8 cellular contexts compared by ENCODE assay signal in genomic region chr19:36915992-36916830, GRCh38. TPM values are rescaled to one million over a fixed set of nuclear protein-coding genes. Genes with fewer than 3 reads are reported as not detected.
DNase-seq lines count a peak whose midpoint lies in the region; ATAC-seq and TF ChIP-seq lines count a peak whose summit lies in the region.

ZNF568 (plus strand) TSS chr19:36916332; CDS start chr19:36922771, 6,439 bp downstream.
ZNF829 (minus strand) TSS chr19:36916291; CDS start chr19:36915167, 1,124 bp downstream.

- H3K4me3 Mint-ChIP-seq in T-helper 17 cell: peak within 1 kb of the TSS; percentile 95

- H2AFZ ChIP-seq in GM23248: peak within 1 kb of the TSS; percentile 97
- peak within 1 kb of the TSS; percentile 42; the same call in 1 of the 2 replicates for H2AFZ ChIP-seq in MM.1S (ENCODE audit: low read length)

- H3F3A ChIP-seq in GM23248 (ENCODE audit: insufficient read depth) (peaks cover 6% of the 10 kb centered on the region), MM.1S (ENCODE audit: insufficient read depth, low read length) (no peaks in the 10 kb centered on the region)

- no peaks in the 10 kb centered on the region for H4K20me1 ChIP-seq in GM23248 (ENCODE audit: insufficient read depth)
- no peaks in the 10 kb centered on the region for H4K20me1 ChIP-seq in MM.1S (ENCODE audit: insufficient read depth, low read length)

- 1% methylated on average over 56 to 57 of the region's 57 CpGs for WGBS in GM23248 (ENCODE audit: low coverage in 1 of 2, low lambda C conversion rate in 2 of 2, missing lambda C conversion rate in 2 of 2), 2 experiments
- WGBS in prostate gland: under 1% methylated on average over 56 of the region's 57 CpGs

- H3K9me3 ChIP-seq in GM23248 (ENCODE audit: low read depth) (no peaks in the 10 kb centered on the region), MM.1S (replicated peaks; ENCODE audit: insufficient read depth, low read length) (no peaks in the 10 kb centered on the region), T-helper 17 cell (ENCODE audit: control insufficient read depth, low read length, poor library complexity, severe bottlenecking) (peaks cover 3% of the 10 kb centered on the region), right atrium auricular region (peaks cover 0 to 20% of the 10 kb centered on the region in 2 donors), prostate gland (no peaks in the 10 kb centered on the region)

- H3K79me2 ChIP-seq in GM23248 (ENCODE audit: insufficient read depth): peaks cover 52% of the 10 kb centered on the region
- no peaks in the 10 kb centered on the region for H3K79me2 ChIP-seq in MM.1S (ENCODE audit: low read length)

- no peaks in the 10 kb centered on the region for H3K27me3 Mint-ChIP-seq in T-helper 17 cell

- intact Hi-C loops in prostate gland (cut with DNase I): loop anchor here (5.0 kb wide), 2 partner anchors 64 to 551 kb away; partner anchors contain the start of genes ZNF345, ZNF569 and ZNF570

- H3K36me3 ChIP-seq in GM23248 (ENCODE audit: low read depth): peaks cover 37% of the 10 kb centered on the region
- no peaks in the 10 kb centered on the region for H3K36me3 ChIP-seq in MM.1S (replicated peaks; ENCODE audit: insufficient read depth, low read length)
- peaks cover 24% of the 10 kb centered on the region for H3K36me3 ChIP-seq in right atrium auricular region
- H3K36me3 ChIP-seq in prostate gland: peaks cover 0 to 6% of the 10 kb centered on the region in 2 donors

- H3K4me2 ChIP-seq in GM23248 (ENCODE audit: unreplicated experiment) (peak within 1 kb of the TSS; percentile 99), MM.1S (ENCODE audit: low read depth, low read length) (no peak within 1 kb of the TSS)

- H3K27ac ChIP-seq in GM23248 (peak within 1 kb of the TSS; percentile 88), MM.1S (ENCODE audit: low read length) (no peak within 1 kb of the TSS), right atrium auricular region (peak within 1 kb of the TSS; percentile 93 to 98), prostate gland (peak within 1 kb of the TSS; percentile 95)

- no peaks in the 10 kb centered on the region for H3K27me3 ChIP-seq in GM23248 (replicated peaks; ENCODE audit: insufficient read depth)
- no peaks in the 10 kb centered on the region for H3K27me3 ChIP-seq in MM.1S (replicated peaks; ENCODE audit: insufficient read depth, low read length)
- no peaks in the 10 kb centered on the region for H3K27me3 ChIP-seq in right atrium auricular region
- no peaks in the 10 kb centered on the region for H3K27me3 ChIP-seq in prostate gland (replicated peaks; ENCODE audit: insufficient read depth)

- no peak for TF ChIP-seq CTCF in MM.1S (IDR thresholded peaks at IDR 0.05; ENCODE audit: low read length)
- TF ChIP-seq CTCF in right atrium auricular region (IDR thresholded peaks at IDR 0.05): peak; percentile 14 to 75
- TF ChIP-seq CTCF in prostate gland (IDR thresholded peaks at IDR 0.05): peak in 3 of 4 experiments; percentile 41 to 62 (median 53)

- peaks cover 14% of the 10 kb centered on the region for H3K4me1 Mint-ChIP-seq in T-helper 17 cell

- H3K4me3 ChIP-seq in GM23248 (peak within 1 kb of the TSS; percentile 87), MM.1S (ENCODE audit: low read length) (peak within 1 kb of the TSS; percentile 41), right atrium auricular region (peak within 1 kb of the TSS; percentile 78 to 87), prostate gland (peak within 1 kb of the TSS; percentile 74 to 84)

- ATAC-seq in T-helper 17 cell: peak; percentile 97

- DNase-seq in EH (ENCODE audit: low read depth) (peak; percentile 92), GM23248 (peak; percentile 95), MM.1S (peak; percentile 49), T-helper 17 cell (peak; percentile 82 to 91 (median 88)), anterior cingulate cortex (lab: John Stamatoyannopoulos, UW) (peak; percentile 47 to 96 (median 88)), right atrium auricular region (ENCODE audit: low spot score) (peak; percentile 90), prostate gland (ENCODE audit: low spot score) (peak; percentile 88), ureter (ENCODE audit: low spot score) (peak; percentile 88)

- no peaks in the 10 kb centered on the region for H3K9me2 ChIP-seq in GM23248 (ENCODE audit: insufficient read depth)
- H3K9me2 ChIP-seq in MM.1S (replicated peaks; ENCODE audit: insufficient read depth, low read length): no peaks in the 10 kb centered on the region

- H3K4me1 ChIP-seq in GM23248 (ENCODE audit: insufficient read depth) (peaks cover 8% of the 10 kb centered on the region; the same call in 1 of the 2 replicates), MM.1S (ENCODE audit: low read length) (no peaks in the 10 kb centered on the region), right atrium auricular region (peaks cover 0 to 14% of the 10 kb centered on the region in 2 donors), prostate gland (replicated peaks) (no peaks in the 10 kb centered on the region)

- H3K9ac ChIP-seq in GM23248 (peak within 1 kb of the TSS; percentile 93), MM.1S (ENCODE audit: low read length) (no peak within 1 kb of the TSS)

- peak within 1 kb of the TSS; percentile 95 for H3K27ac Mint-ChIP-seq in T-helper 17 cell

- in situ Hi-C loops in GM23248 (cut with MboI): no loop called here

- peaks cover 7% of the 10 kb centered on the region for H3K36me3 Mint-ChIP-seq in T-helper 17 cell (ENCODE audit: low read depth)

- peak; percentile 8 for TF ChIP-seq POLR2A in prostate gland (IDR thresholded peaks at IDR 0.05)

RNA-seq across cellular contexts. Expression of gene ZNF568, which starts in this region (rescaled TPM):
- total RNA-seq in GM23248 (2014; rRNA removed; shearing (Covaris generic)): 13.9 and 20.5 TPM in 2 replicates
- polyA plus RNA-seq in GM23248 (2016; fragmentation: Nextera tagmentation; extraction: Ambion mirVana): 10.6 and 11.6 TPM in 2 replicates
- 1 to 10 TPM; 6.3 to 7.3 TPM for total RNA-seq in T-helper 17 cell
- 1 to 10 TPM; 6.2 to 6.8 TPM for total RNA-seq in right atrium auricular region
- total RNA-seq in prostate gland: 10 to 100 TPM in 1 of 2 donors, 1 to 10 TPM in 1; 9.2 to 14.1 TPM
- total RNA-seq in ureter: 9.8 TPM

RNA-seq across cellular contexts. Expression of gene ZNF829, which starts in this region (rescaled TPM):
- total RNA-seq in GM23248 (2014; rRNA removed; shearing (Covaris generic)): 2.3 and 4.2 TPM in 2 replicates
- 2.2 and 2.4 TPM in 2 replicates for polyA plus RNA-seq in GM23248 (2016; fragmentation: Nextera tagmentation; extraction: Ambion mirVana)
- total RNA-seq in T-helper 17 cell (1 to 10 TPM; 3.9 TPM), right atrium auricular region (1 to 10 TPM; 2.2 to 2.4 TPM), prostate gland (1 to 10 TPM; 3.2 to 3.3 TPM), ureter (4.2 TPM)
